12 cellular contexts compared by ENCODE assay signal in the genomic region with DNA sequence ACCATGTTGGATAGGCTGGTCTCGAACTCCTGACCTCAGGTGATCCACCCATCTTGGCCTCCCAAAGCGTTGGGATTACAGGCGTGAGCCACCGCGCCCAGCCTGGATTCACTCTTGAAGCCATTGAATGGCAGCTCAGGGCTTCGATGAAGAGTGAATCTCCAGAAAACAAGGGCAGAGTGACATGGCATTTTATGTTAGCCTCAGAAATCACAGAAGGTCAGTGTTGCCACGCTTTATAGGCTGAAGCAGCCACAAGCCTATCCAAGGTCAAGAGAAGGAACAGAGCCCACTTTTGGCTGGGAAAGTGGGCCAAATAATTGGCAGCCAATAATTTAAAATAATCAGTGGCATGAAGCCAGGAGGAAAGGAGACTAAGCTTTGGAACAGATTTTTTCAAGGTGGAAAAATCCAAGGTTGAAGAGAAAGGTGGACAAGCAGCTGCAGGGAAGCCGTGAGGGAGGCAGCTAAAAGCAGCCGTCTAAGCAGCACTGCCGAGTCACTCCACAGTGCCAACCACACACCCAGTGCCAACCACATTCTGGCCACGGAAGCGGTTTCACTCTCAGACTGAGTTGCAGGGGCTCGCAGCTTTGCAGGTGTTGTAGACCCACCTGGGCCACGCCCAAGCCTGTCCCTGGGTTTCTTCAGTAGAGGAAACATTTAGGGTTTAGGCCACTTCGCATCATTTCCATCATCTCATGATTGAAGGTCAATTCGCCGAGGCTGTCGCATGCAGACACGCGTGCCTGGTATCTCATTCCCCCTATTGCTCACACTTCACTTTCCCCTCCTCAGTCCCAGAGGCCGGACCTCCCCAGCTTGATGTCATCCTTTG. TPM values are rescaled to one million over a fixed set of nuclear protein-coding genes. Genes with fewer than 3 reads are reported as not detected.
A peak's percentile ranks its signal among the peaks of the same experiment; 100 is the strongest.
DNase-seq lines count a peak whose midpoint lies in the region; ATAC-seq and TF ChIP-seq lines count a peak whose summit lies in the region.
"Had no signal": no experiment of that assay in that cellular context is flagged by ENCODE, and none has a peak within 500 bp of the region (broad histone marks: within the 10 kb centered on the region; RNA-seq: fewer than 3 reads in every experiment).

No MANE protein-coding gene starts in this region.

- peak; percentile 37 for DNase-seq in UCSD-AML1 (lab: John Stamatoyannopoulos, UW; ENCODE audit: unreplicated experiment)
- peak; percentile 70 for DNase-seq in activated naive CD4-positive, alpha-beta T cell treated with anti-CD3 and anti-CD28 coated beads, Interleukin-2, amount 10 ng/mL, durations not matched to agents 7 days and 5 days
- peak; percentile 28 to 49 for DNase-seq in stimulated activated CD4-positive, alpha-beta T cell treated with anti-CD3 and anti-CD28 coated beads, Interleukin-12 subunit alpha, Interleukin-12 subunit beta, amount 100 ng/mL, for 24 hours (ENCODE audit: low read depth in 2 of 2)
- DNase-seq in kidney glomerular epithelial cell (lab: John Stamatoyannopoulos, UW) = no peak
- no peak for DNase-seq in uterus
- no peak for DNase-seq in NCI-H2081 treated with DMSO at 0.1 percent for 48 hours (lab: John Stamatoyannopoulos, UW)
- DNase-seq: Kasumi-1, PC-9, tibial artery had no signal

- ATAC-seq in HG02571 (IDR thresholded peaks at IDR 0.05; ENCODE audit: unreplicated experiment) = no peak

- no peak for TF ChIP-seq POLR2A in uterus (IDR thresholded peaks at IDR 0.05)

- no peaks in the 10 kb centered on the region for H3K9me3 Mint-ChIP-seq in activated naive CD4-positive, alpha-beta T cell treated with anti-CD3 and anti-CD28 coated beads, Interleukin-2, amount 10 ng/mL, durations not matched to agents 7 days and 5 days

- H3K27me3 ChIP-seq in BLaER1 treated with 17β-estradiol and CSF1 and Interleukin-3, amounts not matched to agents 10 nM and 100 nM = no peaks in the 10 kb centered on the region
- no peaks in the 10 kb centered on the region for H3K27me3 ChIP-seq in uterus
- H3K27me3 ChIP-seq: tibial artery had no signal

- H3K27me3 Mint-ChIP-seq in activated naive CD4-positive, alpha-beta T cell treated with anti-CD3 and anti-CD28 coated beads, Interleukin-2, amount 10 ng/mL, durations not matched to agents 7 days and 5 days = peaks cover 55% of the 10 kb centered on the region

- H4K20me1 ChIP-seq in BLaER1 treated with 17β-estradiol and CSF1 and Interleukin-3, amounts not matched to agents 10 nM and 100 nM = no peaks in the 10 kb centered on the region

- H3K9ac ChIP-seq in BLaER1 treated with 17β-estradiol and CSF1 and Interleukin-3, amounts not matched to agents 10 nM and 100 nM = no peak overlapping the region

- no peaks in the 10 kb centered on the region for H3K36me3 Mint-ChIP-seq in activated naive CD4-positive, alpha-beta T cell treated with anti-CD3 and anti-CD28 coated beads, Interleukin-2, amount 10 ng/mL, durations not matched to agents 7 days and 5 days

- peaks cover 10 to 23% (median 16%) of the 10 kb centered on the region in 10 experiments; a peak in 19 of 20 replicates for H3K4me1 ChIP-seq in BLaER1 treated with 17β-estradiol and CSF1 and Interleukin-3, amounts not matched to agents 10 nM and 100 nM
- no peaks in the 10 kb centered on the region for H3K4me1 ChIP-seq in uterus
- H3K4me1 ChIP-seq: prostate gland, tibial artery had no signal

- peaks cover 0 to 7% (median 0%) of the 10 kb centered on the region in 11 experiments; a peak in 3 of 22 replicates for H3K36me3 ChIP-seq in BLaER1 treated with 17β-estradiol and CSF1 and Interleukin-3, amounts not matched to agents 10 nM and 100 nM
- H3K36me3 ChIP-seq in uterus = no peaks in the 10 kb centered on the region
- H3K36me3 ChIP-seq: prostate gland had no signal

- no peak overlapping the region for H3K27ac Mint-ChIP-seq in activated naive CD4-positive, alpha-beta T cell treated with anti-CD3 and anti-CD28 coated beads, Interleukin-2, amount 10 ng/mL, durations not matched to agents 7 days and 5 days

- H3K9me3 ChIP-seq in BLaER1 treated with 17β-estradiol and CSF1 and Interleukin-3, amounts not matched to agents 10 nM and 100 nM (replicated peaks in 1 of 11) = no peaks in the 10 kb centered on the region
- H3K9me3 ChIP-seq in uterus = no peaks in the 10 kb centered on the region
- H3K9me3 ChIP-seq: prostate gland, tibial artery had no signal

- peak overlapping the region; percentile 0 to 64 (median 41); a peak in 18 of 22 replicates for H3K4me2 ChIP-seq in BLaER1 treated with 17β-estradiol and CSF1 and Interleukin-3, amounts not matched to agents 10 nM and 100 nM
- H3K4me2 ChIP-seq: PC-9 had no signal

- H3K4me1 Mint-ChIP-seq in activated naive CD4-positive, alpha-beta T cell treated with anti-CD3 and anti-CD28 coated beads, Interleukin-2, amount 10 ng/mL, durations not matched to agents 7 days and 5 days = peaks cover 21% of the 10 kb centered on the region

- peak overlapping the region; percentile 12 for H3K4me3 Mint-ChIP-seq in activated naive CD4-positive, alpha-beta T cell treated with anti-CD3 and anti-CD28 coated beads, Interleukin-2, amount 10 ng/mL, durations not matched to agents 7 days and 5 days

- CTCF ChIA-PET in activated naive CD4-positive, alpha-beta T cell treated with anti-CD3 and anti-CD28 coated beads, Interleukin-2, amount 10 ng/mL, durations not matched to agents 7 days and 5 days (lab: Charles Lee) = interaction anchor here (1.7 kb wide), 1 partner anchor 12 kb away, joined by 4 read pairs; no protein-coding TSS in a partner anchor

- H3K4me3 ChIP-seq in BLaER1 treated with 17β-estradiol and CSF1 and Interleukin-3, amounts not matched to agents 10 nM and 100 nM = no peak overlapping the region
- H3K4me3 ChIP-seq in uterus = no peak overlapping the region
- H3K4me3 ChIP-seq: PC-9, prostate gland, tibial artery had no signal

- no peak for TF ChIP-seq CTCF in uterus (IDR thresholded peaks at IDR 0.05)

- intact Hi-C loops in uterus (cut with DNase I; ENCODE audit: low total_unique reads) = no loop called here

- H3K27ac ChIP-seq in BLaER1 treated with 17β-estradiol and CSF1 and Interleukin-3, amounts not matched to agents 10 nM and 100 nM = no peak overlapping the region
- H3K27ac ChIP-seq in uterus = no peak overlapping the region
- H3K27ac ChIP-seq: PC-9, prostate gland, tibial artery had no signal

RNA-seq across cellular contexts. Expression of a gene that starts 17.4 kb away (rescaled TPM):
- total RNA-seq in uterus = not detected
- total RNA-seq: PC-9 had no signal

RNA-seq across cellular contexts. Expression of a gene that starts 30.5 kb away (rescaled TPM):
- total RNA-seq in uterus = 1 to 10 TPM in 1 of 4 donors, not detected in 3; 4.2 TPM
- total RNA-seq: PC-9 had no signal

RNA-seq across cellular contexts. Expression of a gene that starts 56.1 kb away (rescaled TPM):
- total RNA-seq in uterus = 100 to 1,000 TPM in 1 of 4 donors, 10 to 100 TPM in 3; 13.2 to 157 (median 35.8) TPM

RNA-seq across cellular contexts. Expression of a gene that starts 57.7 kb away (rescaled TPM):
- 10 to 100 TPM; 12.3 to 17.2 (median 12.7) TPM for total RNA-seq in uterus

RNA-seq across cellular contexts. Expression of a gene that starts 57.7 kb away (rescaled TPM):
- total RNA-seq in uterus = 10 to 100 TPM in 2 of 4 donors, 1 to 10 TPM in 2; 2.6 to 14.1 (median 8.5) TPM

Comparison
In these comparisons a context has a peak if more than half of its experiments do, and no peak if none do; other contexts are left out.
1. DNase-seq: peak in UCSD-AML1 (single experiment), activated naive CD4-positive, alpha-beta T cell treated with anti-CD3 and anti-CD28 coated beads, Interleukin-2, amount 10 ng/mL, durations not matched to agents 7 days and 5 days (single experiment) and stimulated activated CD4-positive, alpha-beta T cell treated with anti-CD3 and anti-CD28 coated beads, Interleukin-12 subunit alpha, Interleukin-12 subunit beta, amount 100 ng/mL, for 24 hours (2 of 2); none in kidney glomerular epithelial cell (single experiment), uterus (0 of 2) and NCI-H2081 treated with DMSO at 0.1 percent for 48 hours (single experiment).